In the genomic region with DNA sequence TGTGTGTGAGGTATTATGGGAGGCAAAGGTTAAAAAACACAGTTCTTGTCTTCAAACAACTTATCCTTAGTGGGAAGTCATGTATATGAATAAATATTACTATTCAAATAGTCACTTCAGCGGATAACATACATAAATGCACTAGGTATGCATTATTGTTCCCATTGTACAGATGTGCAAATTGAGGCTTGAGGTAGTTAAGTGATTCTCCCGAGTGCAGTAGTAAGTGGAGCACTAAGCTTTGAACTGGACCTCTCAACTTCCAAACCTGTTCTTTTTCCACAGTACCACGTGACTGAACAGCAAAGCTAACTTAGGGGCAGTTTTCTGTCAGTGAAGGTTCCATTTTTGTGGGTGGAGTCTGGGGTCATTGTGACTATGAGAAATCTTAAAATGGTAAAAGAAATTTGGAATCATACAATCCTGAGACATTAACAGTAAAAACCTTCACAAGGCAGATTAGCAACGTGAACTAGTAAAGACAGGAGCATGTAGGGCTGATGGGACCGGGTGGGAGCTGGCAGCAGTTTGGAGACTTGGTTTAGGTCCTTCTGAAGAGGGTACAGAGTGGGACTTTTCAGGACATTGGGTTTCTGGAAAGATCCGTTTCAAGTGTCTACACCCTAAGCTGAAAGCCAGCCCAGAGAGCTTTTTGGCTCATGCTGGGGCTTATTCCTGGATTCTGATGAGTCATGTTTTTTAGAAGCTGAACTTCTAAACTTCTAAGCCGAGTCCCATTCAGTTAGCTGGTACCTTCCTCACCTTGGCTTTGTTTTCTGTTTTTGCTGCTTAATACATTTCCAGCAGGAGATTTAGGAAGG, we compare ENCODE assay signal across 1 cellular context.
TF ChIP-seq lines count a peak whose summit lies in the region.

No MANE protein-coding gene starts in this region.

TF ChIP-seq in HepG2, 621 proteins besides CTCF, POLR2A, EP300 and RAD21 (continued from another document and continues in another):
- TF ChIP-seq, protein P1, sequence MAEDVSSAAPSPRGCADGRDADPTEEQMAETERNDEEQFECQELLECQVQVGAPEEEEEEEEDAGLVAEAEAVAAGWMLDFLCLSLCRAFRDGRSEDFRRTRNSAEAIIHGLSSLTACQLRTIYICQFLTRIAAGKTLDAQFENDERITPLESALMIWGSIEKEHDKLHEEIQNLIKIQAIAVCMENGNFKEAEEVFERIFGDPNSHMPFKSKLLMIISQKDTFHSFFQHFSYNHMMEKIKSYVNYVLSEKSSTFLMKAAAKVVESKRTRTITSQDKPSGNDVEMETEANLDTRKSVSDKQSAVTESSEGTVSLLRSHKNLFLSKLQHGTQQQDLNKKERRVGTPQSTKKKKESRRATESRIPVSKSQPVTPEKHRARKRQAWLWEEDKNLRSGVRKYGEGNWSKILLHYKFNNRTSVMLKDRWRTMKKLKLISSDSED (CRISPR knock-in tag; IDR thresholded peaks at IDR 0.05): no peak
- TF ChIP-seq THAP8 (CRISPR knock-in tag; IDR thresholded peaks at IDR 0.05; ENCODE audit: borderline replicate concordance) (no peak), ZXDC (CRISPR knock-in tag; IDR thresholded peaks at IDR 0.05) (no peak), ZFP37 (CRISPR knock-in tag; IDR thresholded peaks at IDR 0.05; ENCODE audit: borderline replicate concordance) (no peak), CREB3 (CRISPR knock-in tag; IDR thresholded peaks at IDR 0.05) (no peak), ZNF616 (CRISPR knock-in tag; IDR thresholded peaks at IDR 0.05; ENCODE audit: low read depth) (no peak), ZNF274 (CRISPR knock-in tag; IDR thresholded peaks at IDR 0.05) (no peak), ELF4 (CRISPR knock-in tag; IDR thresholded peaks at IDR 0.05; ENCODE audit: borderline replicate concordance) (no peak), ZSCAN22 (CRISPR knock-in tag; IDR thresholded peaks at IDR 0.05) (no peak), KDM1A (CRISPR knock-in tag; IDR thresholded peaks at IDR 0.05) (peak; percentile 69; the same call in 1 of the 2 replicates), ZNF776 (CRISPR knock-in tag; IDR thresholded peaks at IDR 0.05) (no peak), ZNF124 (CRISPR knock-in tag; IDR thresholded peaks at IDR 0.05) (no peak), AHR (CRISPR knock-in tag; IDR thresholded peaks at IDR 0.05) (no peak), ZEB1 (IDR thresholded peaks at IDR 0.05; ENCODE audit: insufficient replicate concordance, low read depth) (no peak), BRD4 (CRISPR knock-in tag; IDR thresholded peaks at IDR 0.05) (no peak), NONO (IDR thresholded peaks at IDR 0.05) (no peak), NONO (CRISPR knock-in tag; conservative IDR thresholded peaks at IDR 0.05) (no peak), KDM2A (CRISPR knock-in tag; IDR thresholded peaks at IDR 0.05; ENCODE audit: borderline replicate concordance, low read depth) (no peak), ATF7-NPFF (CRISPR knock-in tag; IDR thresholded peaks at IDR 0.05; ENCODE audit: low read depth) (no peak), MTF2 (CRISPR knock-in tag; IDR thresholded peaks at IDR 0.05; ENCODE audit: borderline replicate concordance) (no peak), ARNTL (CRISPR knock-in tag; IDR thresholded peaks at IDR 0.05) (no peak), ARNT2 (CRISPR knock-in tag; IDR thresholded peaks at IDR 0.05; ENCODE audit: low read depth) (no peak), RFX1 (IDR thresholded peaks at IDR 0.05) (no peak), ZNF33B (CRISPR knock-in tag; IDR thresholded peaks at IDR 0.05) (no peak), ZMYM4 (CRISPR knock-in tag; IDR thresholded peaks at IDR 0.05) (no peak), ZNF207 (IDR thresholded peaks at IDR 0.05; ENCODE audit: borderline replicate concordance) (no peak), ZNF484 (CRISPR knock-in tag; IDR thresholded peaks at IDR 0.05; ENCODE audit: borderline replicate concordance, low read depth) (no peak), ZNF292 (CRISPR knock-in tag; IDR thresholded peaks at IDR 0.05; ENCODE audit: borderline replicate concordance, low read depth) (no peak), POLR2G (IDR thresholded peaks at IDR 0.05; ENCODE audit: low read depth, low read length) (no peak), REL (CRISPR knock-in tag; conservative IDR thresholded peaks at IDR 0.05) (no peak), ZNF562 (CRISPR knock-in tag; IDR thresholded peaks at IDR 0.05; ENCODE audit: borderline replicate concordance) (no peak), ZNF343 (CRISPR knock-in tag; IDR thresholded peaks at IDR 0.05) (no peak), ZBTB39 (CRISPR knock-in tag; IDR thresholded peaks at IDR 0.05) (no peak), WIZ (CRISPR knock-in tag; IDR thresholded peaks at IDR 0.05) (no peak)
- TF ChIP-seq, protein P2, sequence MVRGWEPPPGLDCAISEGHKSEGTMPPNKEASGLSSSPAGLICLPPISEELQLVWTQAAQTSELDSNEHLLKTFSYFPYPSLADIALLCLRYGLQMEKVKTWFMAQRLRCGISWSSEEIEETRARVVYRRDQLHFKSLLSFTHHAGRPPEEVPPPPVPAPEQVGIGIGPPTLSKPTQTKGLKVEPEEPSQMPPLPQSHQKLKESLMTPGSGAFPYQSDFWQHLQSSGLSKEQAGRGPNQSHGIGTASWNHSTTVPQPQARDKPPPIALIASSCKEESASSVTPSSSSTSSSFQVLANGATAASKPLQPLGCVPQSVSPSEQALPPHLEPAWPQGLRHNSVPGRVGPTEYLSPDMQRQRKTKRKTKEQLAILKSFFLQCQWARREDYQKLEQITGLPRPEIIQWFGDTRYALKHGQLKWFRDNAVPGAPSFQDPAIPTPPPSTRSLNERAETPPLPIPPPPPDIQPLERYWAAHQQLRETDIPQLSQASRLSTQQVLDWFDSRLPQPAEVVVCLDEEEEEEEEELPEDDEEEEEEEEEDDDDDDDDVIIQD (CRISPR knock-in tag; IDR thresholded peaks at IDR 0.05; ENCODE audit: low read depth): no peak
- TF ChIP-seq, protein P3, sequence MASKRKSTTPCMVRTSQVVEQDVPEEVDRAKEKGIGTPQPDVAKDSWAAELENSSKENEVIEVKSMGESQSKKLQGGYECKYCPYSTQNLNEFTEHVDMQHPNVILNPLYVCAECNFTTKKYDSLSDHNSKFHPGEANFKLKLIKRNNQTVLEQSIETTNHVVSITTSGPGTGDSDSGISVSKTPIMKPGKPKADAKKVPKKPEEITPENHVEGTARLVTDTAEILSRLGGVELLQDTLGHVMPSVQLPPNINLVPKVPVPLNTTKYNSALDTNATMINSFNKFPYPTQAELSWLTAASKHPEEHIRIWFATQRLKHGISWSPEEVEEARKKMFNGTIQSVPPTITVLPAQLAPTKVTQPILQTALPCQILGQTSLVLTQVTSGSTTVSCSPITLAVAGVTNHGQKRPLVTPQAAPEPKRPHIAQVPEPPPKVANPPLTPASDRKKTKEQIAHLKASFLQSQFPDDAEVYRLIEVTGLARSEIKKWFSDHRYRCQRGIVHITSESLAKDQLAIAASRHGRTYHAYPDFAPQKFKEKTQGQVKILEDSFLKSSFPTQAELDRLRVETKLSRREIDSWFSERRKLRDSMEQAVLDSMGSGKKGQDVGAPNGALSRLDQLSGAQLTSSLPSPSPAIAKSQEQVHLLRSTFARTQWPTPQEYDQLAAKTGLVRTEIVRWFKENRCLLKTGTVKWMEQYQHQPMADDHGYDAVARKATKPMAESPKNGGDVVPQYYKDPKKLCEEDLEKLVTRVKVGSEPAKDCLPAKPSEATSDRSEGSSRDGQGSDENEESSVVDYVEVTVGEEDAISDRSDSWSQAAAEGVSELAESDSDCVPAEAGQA (IDR thresholded peaks at IDR 0.05; ENCODE audit: low read depth): no peak
- TF ChIP-seq, protein P3 (CRISPR knock-in tag; IDR thresholded peaks at IDR 0.05; ENCODE audit: borderline replicate concordance): no peak
- TF ChIP-seq, protein P4, sequence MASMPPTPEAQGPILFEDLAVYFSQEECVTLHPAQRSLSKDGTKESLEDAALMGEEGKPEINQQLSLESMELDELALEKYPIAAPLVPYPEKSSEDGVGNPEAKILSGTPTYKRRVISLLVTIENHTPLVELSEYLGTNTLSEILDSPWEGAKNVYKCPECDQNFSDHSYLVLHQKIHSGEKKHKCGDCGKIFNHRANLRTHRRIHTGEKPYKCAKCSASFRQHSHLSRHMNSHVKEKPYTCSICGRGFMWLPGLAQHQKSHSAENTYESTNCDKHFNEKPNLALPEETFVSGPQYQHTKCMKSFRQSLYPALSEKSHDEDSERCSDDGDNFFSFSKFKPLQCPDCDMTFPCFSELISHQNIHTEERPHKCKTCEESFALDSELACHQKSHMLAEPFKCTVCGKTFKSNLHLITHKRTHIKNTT (CRISPR knock-in tag; IDR thresholded peaks at IDR 0.05): no peak
- TF ChIP-seq, protein P5, sequence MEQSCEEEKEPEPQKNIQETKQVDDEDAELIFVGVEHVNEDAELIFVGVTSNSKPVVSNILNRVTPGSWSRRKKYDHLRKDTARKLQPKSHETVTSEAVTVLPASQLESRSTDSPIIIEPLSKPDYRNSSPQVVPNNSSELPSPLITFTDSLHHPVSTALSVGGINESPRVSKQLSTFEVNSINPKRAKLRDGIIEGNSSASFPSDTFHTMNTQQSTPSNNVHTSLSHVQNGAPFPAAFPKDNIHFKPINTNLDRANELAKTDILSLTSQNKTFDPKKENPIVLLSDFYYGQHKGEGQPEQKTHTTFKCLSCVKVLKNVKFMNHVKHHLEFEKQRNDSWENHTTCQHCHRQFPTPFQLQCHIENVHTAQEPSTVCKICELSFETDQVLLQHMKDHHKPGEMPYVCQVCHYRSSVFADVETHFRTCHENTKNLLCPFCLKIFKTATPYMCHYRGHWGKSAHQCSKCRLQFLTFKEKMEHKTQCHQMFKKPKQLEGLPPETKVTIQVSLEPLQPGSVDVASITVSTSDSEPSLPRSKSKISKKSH (CRISPR knock-in tag; IDR thresholded peaks at IDR 0.05; ENCODE audit: borderline replicate concordance): no peak
- TF ChIP-seq, protein P6, sequence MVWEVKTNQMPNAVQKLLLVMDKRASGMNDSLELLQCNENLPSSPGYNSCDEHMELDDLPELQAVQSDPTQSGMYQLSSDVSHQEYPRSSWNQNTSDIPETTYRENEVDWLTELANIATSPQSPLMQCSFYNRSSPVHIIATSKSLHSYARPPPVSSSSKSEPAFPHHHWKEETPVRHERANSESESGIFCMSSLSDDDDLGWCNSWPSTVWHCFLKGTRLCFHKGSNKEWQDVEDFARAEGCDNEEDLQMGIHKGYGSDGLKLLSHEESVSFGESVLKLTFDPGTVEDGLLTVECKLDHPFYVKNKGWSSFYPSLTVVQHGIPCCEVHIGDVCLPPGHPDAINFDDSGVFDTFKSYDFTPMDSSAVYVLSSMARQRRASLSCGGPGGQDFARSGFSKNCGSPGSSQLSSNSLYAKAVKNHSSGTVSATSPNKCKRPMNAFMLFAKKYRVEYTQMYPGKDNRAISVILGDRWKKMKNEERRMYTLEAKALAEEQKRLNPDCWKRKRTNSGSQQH (CRISPR knock-in tag; IDR thresholded peaks at IDR 0.05; ENCODE audit: low read depth): no peak
